Comparison of ENCODE assay signal across 8 cellular contexts in the genomic region with DNA sequence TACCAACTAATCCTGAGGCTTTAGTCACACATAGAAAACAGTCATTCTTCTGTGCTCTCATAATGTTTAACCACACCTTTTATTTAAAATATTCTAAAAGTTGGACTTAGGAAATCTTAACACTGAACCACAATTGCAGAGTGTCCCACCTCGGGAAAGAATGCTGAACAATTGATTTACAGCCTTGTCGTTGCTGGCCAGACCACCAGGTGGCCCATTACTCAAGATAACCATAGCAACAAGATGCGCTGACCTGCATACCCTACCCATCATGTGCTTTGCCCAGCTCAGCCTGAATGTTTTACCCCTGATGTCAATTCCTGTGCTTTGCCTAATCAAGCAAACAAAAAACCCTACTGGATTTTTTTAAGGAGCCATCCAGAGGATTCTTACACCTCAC.
A peak's percentile ranks its signal among the peaks of the same experiment; 100 is the strongest.
DNase-seq lines count a peak whose midpoint lies in the region; ATAC-seq and TF ChIP-seq lines count a peak whose summit lies in the region.
"Had no signal": no experiment of that assay in that cellular context is flagged by ENCODE, and none has a peak within 500 bp of the region (broad histone marks: within the 10 kb centered on the region; RNA-seq: fewer than 3 reads in every experiment).

No MANE protein-coding gene starts in this region.

- H3K4me1 ChIP-seq in neuronal stem cell (ENCODE audit: control insufficient read depth in 2 of 2, insufficient read depth in 1 of 2, low read depth in 1 of 2, low read length in 2 of 2): no peaks in the 10 kb centered on the region
- H3K4me1 ChIP-seq: suprapubic skin had no signal

- no peak overlapping the region for H2BK12ac ChIP-seq in neuronal stem cell (ENCODE audit: low read length)

- H2BK15ac ChIP-seq in neuronal stem cell (ENCODE audit: low read length): no peak overlapping the region

- no peak overlapping the region for H3K14ac ChIP-seq in neuronal stem cell (ENCODE audit: low read length)

- ATAC-seq in GM19328 (IDR thresholded peaks at IDR 0.05; ENCODE audit: unreplicated experiment): no peak

- H3K4me2 ChIP-seq in neuronal stem cell (ENCODE audit: insufficient read depth, low read length, poor library complexity, severe bottlenecking): no peak overlapping the region

- H2AK5ac ChIP-seq in neuronal stem cell (ENCODE audit: low read depth, low read length): no peak overlapping the region

- H2BK5ac ChIP-seq in neuronal stem cell (ENCODE audit: low read length): no peak overlapping the region

- no peak overlapping the region for H4K91ac ChIP-seq in neuronal stem cell (ENCODE audit: low read depth, low read length, poor library complexity)

- no peak overlapping the region for H3K4ac ChIP-seq in neuronal stem cell (ENCODE audit: low read length)

- H3K23ac ChIP-seq in neuronal stem cell (ENCODE audit: low read depth, low read length, poor library complexity): no peak overlapping the region

- DNase-seq in NAMALWA (ENCODE audit: low spot score): peak; percentile 17
- DNase-seq in choroid plexus epithelial cell (ENCODE audit: low read depth): peak; percentile 62
- peak; percentile 51 for DNase-seq in neuronal stem cell (ENCODE audit: low spot score)
- no peak for DNase-seq in stimulated activated CD4-positive, alpha-beta T cell treated with anti-CD3 and anti-CD28 coated beads, Interleukin-2, amount 100 ng/mL, for 48 hours
- DNase-seq in NOMO-1 treated with DMSO at 0.1 percent for 48 hours (lab: John Stamatoyannopoulos, UW; ENCODE audit: unreplicated experiment): no peak

- H3K27me3 ChIP-seq in neuronal stem cell (ENCODE audit: control insufficient read depth in 3 of 3, insufficient read depth in 3 of 3, low read depth in 1 of 3, low read length in 3 of 3): no peaks in the 10 kb centered on the region
- H3K27me3 ChIP-seq: suprapubic skin had no signal

- WGBS in neuronal stem cell (ENCODE audit: extremely low coverage in 2 of 2, insufficient read length in 2 of 2, insufficient replicate concordance in 1 of 2), 2 donors: no CpG with 5 or more reads among the region's 3 CpGs

- peak overlapping the region; percentile 58 for H2AFZ ChIP-seq in neuronal stem cell (ENCODE audit: low read length)

- no peaks in the 10 kb centered on the region for H3K79me1 ChIP-seq in neuronal stem cell (ENCODE audit: low read depth, low read length)

- H2BK120ac ChIP-seq in neuronal stem cell (ENCODE audit: low read depth, low read length): no peak overlapping the region

- H3K36me3 ChIP-seq in neuronal stem cell (replicated peaks in 1 of 2; ENCODE audit: control insufficient read depth in 2 of 2, insufficient read depth in 2 of 2, low read length in 2 of 2): no peaks in the 10 kb centered on the region
- H3K36me3 ChIP-seq: suprapubic skin had no signal

- peak; percentile 43 for TF ChIP-seq CTCF in GM12873 (IDR thresholded peaks at IDR 0.05; ENCODE audit: insufficient read depth, low read depth, low read length, missing control alignments)
- peak; percentile 50 for TF ChIP-seq CTCF in choroid plexus epithelial cell (conservative IDR thresholded peaks at IDR 0.05; ENCODE audit: low read depth, low read length)

- H3K27ac ChIP-seq in neuronal stem cell (replicated peaks; ENCODE audit: low read length): no peak overlapping the region
- H3K27ac ChIP-seq: suprapubic skin had no signal

- H4K8ac ChIP-seq in neuronal stem cell (ENCODE audit: low read depth, low read length): no peak overlapping the region

- H3K4me3 ChIP-seq in choroid plexus epithelial cell (ENCODE audit: low read depth, low read length): no peak overlapping the region
- no peak overlapping the region for H3K4me3 ChIP-seq in neuronal stem cell (ENCODE audit: low read length in 2 of 2)
- H3K4me3 ChIP-seq: suprapubic skin had no signal

- H3K18ac ChIP-seq in neuronal stem cell (ENCODE audit: low read length): no peak overlapping the region

- H3K9ac ChIP-seq in neuronal stem cell (ENCODE audit: low read depth, low read length, poor library complexity): no peak overlapping the region

- no peaks in the 10 kb centered on the region for H3K9me3 ChIP-seq in neuronal stem cell (replicated peaks in 1 of 2; ENCODE audit: control insufficient read depth in 2 of 2, insufficient read depth in 1 of 2, low read depth in 1 of 2, low read length in 2 of 2)
- H3K9me3 ChIP-seq: suprapubic skin had no signal

Comparison
In these comparisons a context has a peak if more than half of its experiments do, and no peak if none do; other contexts are left out.
1. DNase-seq: peak in NAMALWA (single experiment), choroid plexus epithelial cell (single experiment) and neuronal stem cell (single experiment); none in stimulated activated CD4-positive, alpha-beta T cell treated with anti-CD3 and anti-CD28 coated beads, Interleukin-2, amount 100 ng/mL, for 48 hours (0 of 2) and NOMO-1 treated with DMSO at 0.1 percent for 48 hours (single experiment).